Comparison of ENCODE assay signal across 1 cellular context in the genomic region with DNA sequence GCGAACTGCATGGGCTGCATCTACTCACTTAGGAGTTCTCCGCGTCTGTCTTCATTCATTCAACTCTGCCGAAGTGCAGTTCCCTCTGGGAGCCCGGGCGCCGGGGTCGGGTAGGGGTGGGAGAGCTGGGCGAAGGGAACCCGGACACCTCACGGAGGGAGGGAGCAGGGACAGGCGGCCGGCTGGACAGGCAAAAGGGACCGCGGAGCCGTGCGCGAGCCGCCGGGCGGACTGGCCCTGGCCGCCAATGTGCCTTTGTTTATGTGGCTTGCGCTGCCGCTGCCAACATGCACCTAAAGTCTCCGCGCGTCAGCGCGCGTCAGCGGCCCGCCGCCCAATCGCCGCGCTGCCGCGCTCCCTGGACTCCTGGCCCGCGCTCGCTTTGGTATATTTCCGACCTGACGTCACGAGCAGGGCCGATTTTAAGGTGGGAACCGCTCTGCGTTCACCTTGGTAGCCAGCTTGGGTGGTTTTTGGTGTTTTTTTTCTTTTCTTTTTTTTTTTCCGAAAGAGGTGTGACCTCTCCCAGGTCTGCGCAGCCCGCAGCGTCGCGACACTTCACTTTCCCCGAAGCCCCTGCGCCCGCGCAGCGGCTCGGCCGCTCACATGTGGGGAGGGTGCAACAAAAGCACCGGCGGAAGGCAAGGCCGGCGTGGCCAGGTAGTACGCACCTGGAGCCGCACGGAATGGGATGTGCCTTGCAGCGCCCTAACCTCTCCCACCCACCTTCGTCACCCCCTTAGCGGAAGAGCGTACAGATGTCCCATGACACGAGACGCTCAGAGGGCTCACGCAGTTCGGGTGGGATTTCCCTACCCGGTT.
A peak's percentile ranks its signal among the peaks of the same experiment; 100 is the strongest.
TF ChIP-seq lines count a peak whose summit lies in the region.

A gene (minus strand): TSS at position 270 of the 822 bp plus-strand sequence. CDS start 2,535 bp downstream, outside the sequence.

TF ChIP-seq in H1, 55 proteins besides CTCF, POLR2A, EP300 and RAD21:
- peak; percentile 27; the same call in 1 of the 2 replicates for TF ChIP-seq POLR2AphosphoS5 (IDR thresholded peaks at IDR 0.05; ENCODE audit: low read depth, low read length)
- TF ChIP-seq SIN3A (conservative IDR thresholded peaks at IDR 0.05 in 1 of 2, IDR thresholded peaks at IDR 0.05 in 1 of 2; ENCODE audit: low read depth in 1 of 2, low read length in 2 of 2) = peak; percentile 65 to 87; a peak in 2 of 4 replicates
- peak; percentile 50 for TF ChIP-seq TAF7 (optimal IDR thresholded peaks at IDR 0.05; ENCODE audit: borderline replicate concordance, low read depth, low read length)
- TF ChIP-seq TAF1 (IDR thresholded peaks at IDR 0.05; ENCODE audit: low read depth, low read length) = peak; percentile 76
- TF ChIP-seq SUZ12 (IDR thresholded peaks at IDR 0.05; ENCODE audit: low read length) = peak; percentile 68; the same call in 1 of the 2 replicates
- no peak for TF ChIP-seq KDM1A (IDR thresholded peaks at IDR 0.05; ENCODE audit: borderline replicate concordance, low read length)
- no peak for TF ChIP-seq ZNF274 (IDR thresholded peaks at IDR 0.05; ENCODE audit: borderline replicate concordance, extremely low read depth, low read length)
- TF ChIP-seq TBP (IDR thresholded peaks at IDR 0.05; ENCODE audit: low read depth, low read length) = peak; percentile 48; the same call in 1 of the 2 replicates
- peak; percentile 9; the same call in 1 of the 2 replicates for TF ChIP-seq CHD2 (IDR thresholded peaks at IDR 0.05; ENCODE audit: low read length)
- no peak for TF ChIP-seq SRF (IDR thresholded peaks at IDR 0.05; ENCODE audit: low read depth, low read length)
- no peak for TF ChIP-seq SIX5 (IDR thresholded peaks at IDR 0.05; ENCODE audit: low read depth, low read length)
- TF ChIP-seq ASH2L (IDR thresholded peaks at IDR 0.05; ENCODE audit: low read length) = peak; percentile 95
- peak; percentile 68; the same call in 1 of the 2 replicates for TF ChIP-seq YY1 (IDR thresholded peaks at IDR 0.05; ENCODE audit: low read depth, low read length)
- peak; percentile 84 for TF ChIP-seq KDM4A (IDR thresholded peaks at IDR 0.05; ENCODE audit: low read depth, low read length, severe bottlenecking)
- TF ChIP-seq, protein P1, sequence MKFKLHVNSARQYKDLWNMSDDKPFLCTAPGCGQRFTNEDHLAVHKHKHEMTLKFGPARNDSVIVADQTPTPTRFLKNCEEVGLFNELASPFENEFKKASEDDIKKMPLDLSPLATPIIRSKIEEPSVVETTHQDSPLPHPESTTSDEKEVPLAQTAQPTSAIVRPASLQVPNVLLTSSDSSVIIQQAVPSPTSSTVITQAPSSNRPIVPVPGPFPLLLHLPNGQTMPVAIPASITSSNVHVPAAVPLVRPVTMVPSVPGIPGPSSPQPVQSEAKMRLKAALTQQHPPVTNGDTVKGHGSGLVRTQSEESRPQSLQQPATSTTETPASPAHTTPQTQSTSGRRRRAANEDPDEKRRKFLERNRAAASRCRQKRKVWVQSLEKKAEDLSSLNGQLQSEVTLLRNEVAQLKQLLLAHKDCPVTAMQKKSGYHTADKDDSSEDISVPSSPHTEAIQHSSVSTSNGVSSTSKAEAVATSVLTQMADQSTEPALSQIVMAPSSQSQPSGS (IDR thresholded peaks at IDR 0.05; ENCODE audit: low read length) = peak; percentile 21; the same call in 1 of the 2 replicates
- no peak for TF ChIP-seq POU5F1 (IDR thresholded peaks at IDR 0.05; ENCODE audit: low read depth, low read length)
- TF ChIP-seq HDAC2 (IDR thresholded peaks at IDR 0.05; ENCODE audit: borderline replicate concordance in 1 of 2, low read depth in 2 of 2, low read length in 2 of 2) = 0 out of 4 replicates have a peak, but pooled peaks of 1 of the 2 experiments have one; percentile 60
- TF ChIP-seq, protein P2, sequence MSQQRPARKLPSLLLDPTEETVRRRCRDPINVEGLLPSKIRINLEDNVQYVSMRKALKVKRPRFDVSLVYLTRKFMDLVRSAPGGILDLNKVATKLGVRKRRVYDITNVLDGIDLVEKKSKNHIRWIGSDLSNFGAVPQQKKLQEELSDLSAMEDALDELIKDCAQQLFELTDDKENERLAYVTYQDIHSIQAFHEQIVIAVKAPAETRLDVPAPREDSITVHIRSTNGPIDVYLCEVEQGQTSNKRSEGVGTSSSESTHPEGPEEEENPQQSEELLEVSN (IDR thresholded peaks at IDR 0.05) = peak; percentile 88
- TF ChIP-seq, protein P3, sequence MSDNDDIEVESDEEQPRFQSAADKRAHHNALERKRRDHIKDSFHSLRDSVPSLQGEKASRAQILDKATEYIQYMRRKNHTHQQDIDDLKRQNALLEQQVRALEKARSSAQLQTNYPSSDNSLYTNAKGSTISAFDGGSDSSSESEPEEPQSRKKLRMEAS (IDR thresholded peaks at IDR 0.05) = peak; percentile 74
- TF ChIP-seq CTBP2 (IDR thresholded peaks at IDR 0.05; ENCODE audit: borderline replicate concordance, insufficient read depth, insufficient read length, low read length) = peak; percentile 92
- TF ChIP-seq RBBP5 (IDR thresholded peaks at IDR 0.05; ENCODE audit: borderline replicate concordance, low read depth, low read length) = peak; percentile 97
- peak; percentile 90 for TF ChIP-seq CREB1 (IDR thresholded peaks at IDR 0.05)
- 0 out of 2 replicates have a peak, but pooled peaks have one; percentile 27 for TF ChIP-seq PHF8 (conservative IDR thresholded peaks at IDR 0.05; ENCODE audit: low read depth, low read length)
